ENCODE assay signal across 8 cellular contexts in genomic region chr16:30633526-30633925, GRCh38. TPM values are rescaled to one million over a fixed set of nuclear protein-coding genes. Genes with fewer than 3 reads are reported as not detected.
DNase-seq lines count a peak whose midpoint lies in the region; ATAC-seq and TF ChIP-seq lines count a peak whose summit lies in the region.

No MANE protein-coding gene starts in this region.

- no peaks in the 10 kb centered on the region for H3K36me3 ChIP-seq in BJ (ENCODE audit: control insufficient read depth, insufficient read depth, low read length)
- H3K36me3 ChIP-seq in duodenal mucosa (ENCODE audit: control insufficient read depth in 1 of 2, insufficient read depth in 2 of 2, low read length in 2 of 2): no peaks in the 10 kb centered on the region
- no peaks in the 10 kb centered on the region for H3K36me3 ChIP-seq in neural cell (ENCODE audit: insufficient read depth, low read length)

- H3K9ac ChIP-seq in duodenal mucosa (ENCODE audit: low read depth in 1 of 2, low read length in 2 of 2) (peak overlapping the region; percentile 65 to 89), neural cell (ENCODE audit: low read length) (peak overlapping the region; percentile 91)

- no peaks in the 10 kb centered on the region for H3K9me3 ChIP-seq in duodenal mucosa (ENCODE audit: control insufficient read depth in 1 of 2, low read length in 2 of 2)
- H3K9me3 ChIP-seq in neural cell (ENCODE audit: low read length): no peaks in the 10 kb centered on the region

- H3K4me3 ChIP-seq in BJ (ENCODE audit: low read depth, low read length): peak overlapping the region; percentile 77
- peak overlapping the region; percentile 61 for H3K4me3 ChIP-seq in NB4 (ENCODE audit: low read depth, low read length)
- H3K4me3 ChIP-seq in duodenal mucosa (ENCODE audit: low read depth in 1 of 2, low read length in 2 of 2): peak overlapping the region; percentile 83 to 90
- H3K4me3 ChIP-seq in neural cell (ENCODE audit: low read length): peak overlapping the region; percentile 92

- CTCF ChIA-PET in BJ (lab: Yijun Ruan, JAX): interaction anchor here (1.0 kb wide), 1 partner anchor 204 kb away, joined by 3 read pairs; the partner anchor contains the start of gene DCTPP1

- TF ChIP-seq CTCF in BJ (IDR thresholded peaks at IDR 0.05; ENCODE audit: insufficient read depth, low read depth, low read length) (no peak), NB4 (IDR thresholded peaks at IDR 0.05; ENCODE audit: low read depth, low read length) (no peak), neural cell (IDR thresholded peaks at IDR 0.05; ENCODE audit: poor library complexity, severe bottlenecking) (no peak)

- H3K4me2 ChIP-seq in neural cell (ENCODE audit: low read length): peak overlapping the region; percentile 76

- TF ChIP-seq POLR2A in NB4 (IDR thresholded peaks at IDR 0.05; ENCODE audit: extremely low read depth, insufficient read length): no peak

- DNase-seq in BJ (ENCODE audit: low read depth) (no peak), NB4 (ENCODE audit: low read depth) (no peak), NCI-H1694 (lab: John Stamatoyannopoulos, UW) (no peak), NOMO-1 treated with DMSO at 0.1 percent for 48 hours (lab: John Stamatoyannopoulos, UW; ENCODE audit: unreplicated experiment) (no peak)

- no peaks in the 10 kb centered on the region for H4K20me1 ChIP-seq in neural cell (ENCODE audit: insufficient read depth)

- no peaks in the 10 kb centered on the region for H3K79me2 ChIP-seq in neural cell (replicated peaks; ENCODE audit: insufficient read depth, low read length)

- H2AFZ ChIP-seq in neural cell (ENCODE audit: low read depth, low read length): peak overlapping the region; percentile 80

- TF ChIP-seq EP300 in neural cell (conservative IDR thresholded peaks at IDR 0.05; ENCODE audit: poor library complexity, severe bottlenecking): no peak

- no peak for ATAC-seq in HG03159 (IDR thresholded peaks at IDR 0.05; ENCODE audit: unreplicated experiment)
- ATAC-seq in HG02798 (IDR thresholded peaks at IDR 0.05; ENCODE audit: poor library complexity, unreplicated experiment): no peak

- peak overlapping the region; percentile 86 for H3K27ac ChIP-seq in duodenal mucosa (ENCODE audit: low read depth, low read length)
- peak overlapping the region; percentile 91 for H3K27ac ChIP-seq in neural cell (ENCODE audit: low read length)

- TF ChIP-seq RAD21 in neural cell (conservative IDR thresholded peaks at IDR 0.05): no peak

- POLR2A ChIA-PET in BJ (lab: Charles Lee): interaction anchor here (1.0 to 1.9 kb wide), 2 partner anchors 17 to 27 kb away, joined by 8 to 16 read pairs; partner anchors contain the start of gene PRR14

- peaks cover 0 to 4% of the 10 kb centered on the region in 2 donors for H3K4me1 ChIP-seq in duodenal mucosa (ENCODE audit: control insufficient read depth in 1 of 2, insufficient read depth in 2 of 2, low read length in 2 of 2)

- H3K9me2 ChIP-seq in neural cell (ENCODE audit: insufficient read depth, low read length): no peaks in the 10 kb centered on the region

- H3K27me3 ChIP-seq in BJ (ENCODE audit: control insufficient read depth, insufficient read depth, low read length) (no peaks in the 10 kb centered on the region), duodenal mucosa (ENCODE audit: control insufficient read depth in 1 of 2, insufficient read depth in 2 of 2, low read length in 2 of 2) (no peaks in the 10 kb centered on the region), neural cell (ENCODE audit: insufficient read depth, low read depth, low read length) (no peaks in the 10 kb centered on the region)

- H3F3A ChIP-seq in neural cell (ENCODE audit: insufficient read depth, low read length, poor library complexity, severe bottlenecking): peaks cover 4% of the 10 kb centered on the region

TF ChIP-seq in neural cell, 6 proteins besides CTCF, POLR2A, EP300 and RAD21:
- TF ChIP-seq TAF1 (IDR thresholded peaks at IDR 0.05; ENCODE audit: low read depth) (no peak), REST (IDR thresholded peaks at IDR 0.05; ENCODE audit: borderline replicate concordance) (no peak), SMC3 (conservative IDR thresholded peaks at IDR 0.05; ENCODE audit: poor library complexity) (no peak), MXI1 (conservative IDR thresholded peaks at IDR 0.05; ENCODE audit: poor library complexity, severe bottlenecking) (no peak), EZH2 (IDR thresholded peaks at IDR 0.05; ENCODE audit: borderline replicate concordance, insufficient read depth, low read length, poor library complexity, severe bottlenecking) (no peak), POLR2AphosphoS5 (IDR thresholded peaks at IDR 0.05) (no peak)

RNA-seq across cellular contexts. Expression of gene PRR14, which starts 17.2 kb away (rescaled TPM):
- polyA plus RNA-seq in BJ (2011; rRNA removed) (5.2 TPM in 2 replicates), neural cell (23.3 and 31.2 TPM in 2 replicates)
- polyA minus RNA-seq in BJ (2011; rRNA and poly(A)+ RNA removed): 2.9 and 3.8 TPM in 2 replicates
- 17.2 and 22.6 TPM in 2 replicates for polyA minus RNA-seq in neural cell

RNA-seq across cellular contexts. Expression of gene ZNF689, which starts 23.3 kb away (rescaled TPM):
- polyA plus RNA-seq in BJ (2011; rRNA removed): 3.6 and 4.1 TPM in 2 replicates
- 4.9 and 10.9 TPM in 2 replicates for polyA minus RNA-seq in BJ (2011; rRNA and poly(A)+ RNA removed)
- 10.6 and 13.9 TPM in 2 replicates for polyA plus RNA-seq in neural cell
- 20.1 and 20.2 TPM in 2 replicates for polyA minus RNA-seq in neural cell

RNA-seq across cellular contexts. Expression of gene FBRS, which starts 24.7 kb away (rescaled TPM):
- polyA plus RNA-seq in BJ (2011; rRNA removed) (7.8 and 9.4 TPM in 2 replicates), neural cell (19.0 and 24.2 TPM in 2 replicates)
- polyA minus RNA-seq in BJ (2011; rRNA and poly(A)+ RNA removed): 14.9 and 15.3 TPM in 2 replicates
- 20.7 and 41.1 TPM in 2 replicates for polyA minus RNA-seq in neural cell

RNA-seq across cellular contexts. Expression of gene ZNF785, which starts 48.0 kb away (rescaled TPM):
- 6.6 TPM in 2 replicates for polyA plus RNA-seq in BJ (2011; rRNA removed)
- 4.4 and 5.4 TPM in 2 replicates for polyA minus RNA-seq in BJ (2011; rRNA and poly(A)+ RNA removed)
- 26.4 and 44.1 TPM in 2 replicates for polyA plus RNA-seq in neural cell
- polyA minus RNA-seq in neural cell: 39.5 and 44.6 TPM in 2 replicates
